ENCODE assay signal across 17 cellular contexts in genomic region chr15:31468911-31469800, GRCh38.
DNase-seq lines count a peak whose midpoint lies in the region; ATAC-seq and TF ChIP-seq lines count a peak whose summit lies in the region.
"Had no signal": no experiment of that assay in that cellular context is flagged by ENCODE, and none has a peak within 500 bp of the region (broad histone marks: within the 10 kb centered on the region; RNA-seq: fewer than 3 reads in every experiment).

No MANE protein-coding gene starts in this region.

- peaks cover 25% of the 10 kb centered on the region for H3K4me1 Mint-ChIP-seq in activated CD8-positive, alpha-beta memory T cell treated with anti-CD3 and anti-CD28 coated beads, Interleukin-2, amount 10 ng/mL, durations not matched to agents 7 days and 5 days
- peaks cover 31 to 37% of the 10 kb centered on the region in 2 donors for H3K4me1 Mint-ChIP-seq in natural killer cell treated with Interleukin-12 subunit alpha and Interleukin-12 subunit beta and Interleukin-15 and Interleukin-18, amount 100 ng/mL, for 72 hours (ENCODE audit: low read depth in 2 of 2)
- H3K4me1 Mint-ChIP-seq in natural killer cell = peaks cover 37 to 40% of the 10 kb centered on the region in 2 donors
- H3K4me1 Mint-ChIP-seq in stimulated activated effector memory CD8-positive, alpha-beta T cell treated with anti-CD3 and anti-CD28 coated beads, Interleukin-12 subunit alpha, Interleukin-12 subunit beta, amount 100 ng/mL, for 72 hours = peaks cover 43% of the 10 kb centered on the region

- H2AK5ac ChIP-seq in neuronal stem cell (ENCODE audit: low read depth, low read length) = peak overlapping the region; percentile 8

- no peak overlapping the region for H3K4me3 ChIP-seq in neuronal stem cell (ENCODE audit: low read length in 2 of 2)
- H3K4me3 ChIP-seq: PC-9 had no signal

- H4K91ac ChIP-seq in neuronal stem cell (ENCODE audit: low read depth, low read length, poor library complexity) = no peak overlapping the region

- H3K18ac ChIP-seq in neuronal stem cell (ENCODE audit: low read length) = peak overlapping the region; percentile 26

- no peaks in the 10 kb centered on the region for H3K36me3 Mint-ChIP-seq in activated CD8-positive, alpha-beta memory T cell treated with anti-CD3 and anti-CD28 coated beads, Interleukin-2, amount 10 ng/mL, durations not matched to agents 7 days and 5 days
- no peaks in the 10 kb centered on the region for H3K36me3 Mint-ChIP-seq in natural killer cell treated with Interleukin-12 subunit alpha and Interleukin-12 subunit beta and Interleukin-15 and Interleukin-18, amount 100 ng/mL, for 72 hours
- H3K36me3 Mint-ChIP-seq in natural killer cell = no peaks in the 10 kb centered on the region
- H3K36me3 Mint-ChIP-seq in stimulated activated effector memory CD8-positive, alpha-beta T cell treated with anti-CD3 and anti-CD28 coated beads, Interleukin-12 subunit alpha, Interleukin-12 subunit beta, amount 100 ng/mL, for 72 hours = peaks cover 5% of the 10 kb centered on the region

- H3K4me1 ChIP-seq in neuronal stem cell (ENCODE audit: control insufficient read depth in 2 of 2, insufficient read depth in 1 of 2, low read depth in 1 of 2, low read length in 2 of 2) = peaks cover 2% of the 10 kb centered on the region in 2 donors

- H3K14ac ChIP-seq in neuronal stem cell (ENCODE audit: low read length) = no peak overlapping the region

- no peaks in the 10 kb centered on the region for H3K79me1 ChIP-seq in neuronal stem cell (ENCODE audit: low read depth, low read length)

- H3K23ac ChIP-seq in neuronal stem cell (ENCODE audit: low read depth, low read length, poor library complexity) = peak overlapping the region; percentile 14

- DNase-seq in activated CD8-positive, alpha-beta memory T cell treated with anti-CD3 and anti-CD28 coated beads, Interleukin-2, amount 50 U/mL, for 48 hours = peak; percentile 23
- no peak for DNase-seq in activated CD8-positive, alpha-beta memory T cell treated with anti-CD3 and anti-CD28 coated beads, Interleukin-2, amount 10 ng/mL, durations not matched to agents 7 days and 5 days
- DNase-seq in natural killer cell treated with Interleukin-12 subunit alpha and Interleukin-12 subunit beta and Interleukin-15 and Interleukin-18, amount 100 ng/mL, for 72 hours (ENCODE audit: low spot score) = peak; percentile 56
- DNase-seq in natural killer cell (no peak), neuronal stem cell (ENCODE audit: low spot score) (no peak), NCI-H187 treated with DMSO at 0.1 percent for 48 hours (lab: John Stamatoyannopoulos, UW) (no peak), putamen (ENCODE audit: low spot score) (no peak)
- DNase-seq in stimulated activated effector memory CD8-positive, alpha-beta T cell treated with anti-CD3 and anti-CD28 coated beads, Interleukin-12 subunit alpha, Interleukin-12 subunit beta, amount 100 ng/mL, for 72 hours (ENCODE audit: low spot score in 2 of 2) = no peak
- DNase-seq: Calu3, DMS79 treated with DMSO at 0.1 percent for 48 hours, NCI-H1048, NCI-H1417, NCI-H1694, NCI-H2081, NCI-H2227 treated with DMSO at 0.1 percent for 48 hours, NCI-H526 treated with DMSO at 0.1 percent for 48 hours, PC-9 had no signal

- no peaks in the 10 kb centered on the region for H3K36me3 ChIP-seq in neuronal stem cell (replicated peaks in 1 of 2; ENCODE audit: control insufficient read depth in 2 of 2, insufficient read depth in 2 of 2, low read length in 2 of 2)

- H3K9ac ChIP-seq in neuronal stem cell (ENCODE audit: low read depth, low read length, poor library complexity) = no peak overlapping the region

- CTCF ChIA-PET in activated CD8-positive, alpha-beta memory T cell treated with anti-CD3 and anti-CD28 coated beads, Interleukin-2, amount 10 ng/mL, durations not matched to agents 7 days and 5 days (lab: Charles Lee) = interaction anchor here (7.9 kb wide), 1 partner anchor 19 kb away, joined by 65 read pairs; no protein-coding TSS in a partner anchor

- no peak overlapping the region for H2BK120ac ChIP-seq in neuronal stem cell (ENCODE audit: low read depth, low read length)

- no peak for ATAC-seq in activated CD8-positive, alpha-beta memory T cell treated with anti-CD3 and anti-CD28 coated beads, Interleukin-2, amount 10 ng/mL, durations not matched to agents 7 days and 5 days
- ATAC-seq in natural killer cell treated with Interleukin-12 subunit alpha and Interleukin-12 subunit beta and Interleukin-15 and Interleukin-18, amount 100 ng/mL, for 72 hours = no peak
- no peak for ATAC-seq in natural killer cell
- no peak for ATAC-seq in stimulated activated effector memory CD8-positive, alpha-beta T cell treated with anti-CD3 and anti-CD28 coated beads, Interleukin-12 subunit alpha, Interleukin-12 subunit beta, amount 100 ng/mL, for 72 hours

- no peak overlapping the region for H3K27ac Mint-ChIP-seq in activated CD8-positive, alpha-beta memory T cell treated with anti-CD3 and anti-CD28 coated beads, Interleukin-2, amount 10 ng/mL, durations not matched to agents 7 days and 5 days
- H3K27ac Mint-ChIP-seq in natural killer cell treated with Interleukin-12 subunit alpha and Interleukin-12 subunit beta and Interleukin-15 and Interleukin-18, amount 100 ng/mL, for 72 hours = no peak overlapping the region
- no peak overlapping the region for H3K27ac Mint-ChIP-seq in natural killer cell
- H3K27ac Mint-ChIP-seq in stimulated activated effector memory CD8-positive, alpha-beta T cell treated with anti-CD3 and anti-CD28 coated beads, Interleukin-12 subunit alpha, Interleukin-12 subunit beta, amount 100 ng/mL, for 72 hours = no peak overlapping the region

- no peak overlapping the region for H2BK12ac ChIP-seq in neuronal stem cell (ENCODE audit: low read length)

- no peaks in the 10 kb centered on the region for H3K27me3 Mint-ChIP-seq in activated CD8-positive, alpha-beta memory T cell treated with anti-CD3 and anti-CD28 coated beads, Interleukin-2, amount 10 ng/mL, durations not matched to agents 7 days and 5 days
- no peaks in the 10 kb centered on the region for H3K27me3 Mint-ChIP-seq in natural killer cell treated with Interleukin-12 subunit alpha and Interleukin-12 subunit beta and Interleukin-15 and Interleukin-18, amount 100 ng/mL, for 72 hours
- H3K27me3 Mint-ChIP-seq in natural killer cell (ENCODE audit: low read depth in 2 of 2) = peaks cover 0 to 2% of the 10 kb centered on the region in 2 donors

- no peak overlapping the region for H2AFZ ChIP-seq in neuronal stem cell (ENCODE audit: low read length)
- H2AFZ ChIP-seq: PC-9 had no signal

- no peak overlapping the region for H2BK15ac ChIP-seq in neuronal stem cell (ENCODE audit: low read length)

- H2BK5ac ChIP-seq in neuronal stem cell (ENCODE audit: low read length) = no peak overlapping the region

- no peaks in the 10 kb centered on the region for H3K9me3 Mint-ChIP-seq in activated CD8-positive, alpha-beta memory T cell treated with anti-CD3 and anti-CD28 coated beads, Interleukin-2, amount 10 ng/mL, durations not matched to agents 7 days and 5 days (ENCODE audit: low read depth)
- H3K9me3 Mint-ChIP-seq in natural killer cell treated with Interleukin-12 subunit alpha and Interleukin-12 subunit beta and Interleukin-15 and Interleukin-18, amount 100 ng/mL, for 72 hours = no peaks in the 10 kb centered on the region
- no peaks in the 10 kb centered on the region for H3K9me3 Mint-ChIP-seq in natural killer cell
- no peaks in the 10 kb centered on the region for H3K9me3 Mint-ChIP-seq in stimulated activated effector memory CD8-positive, alpha-beta T cell treated with anti-CD3 and anti-CD28 coated beads, Interleukin-12 subunit alpha, Interleukin-12 subunit beta, amount 100 ng/mL, for 72 hours

- WGBS in neuronal stem cell (ENCODE audit: extremely low coverage in 2 of 2, insufficient read length in 2 of 2, insufficient replicate concordance in 1 of 2), 2 donors = no CpG with 5 or more reads among the region's 24 CpGs

- no peak overlapping the region for H3K4ac ChIP-seq in neuronal stem cell (ENCODE audit: low read length)

- no peak overlapping the region for H3K27ac ChIP-seq in neuronal stem cell (replicated peaks; ENCODE audit: low read length)
- H3K27ac ChIP-seq: PC-9 had no signal

- peaks cover 0 to 2% (median 0%) of the 10 kb centered on the region in 3 experiments for H3K27me3 ChIP-seq in neuronal stem cell (ENCODE audit: control insufficient read depth in 3 of 3, insufficient read depth in 3 of 3, low read depth in 1 of 3, low read length in 3 of 3)

- no peak overlapping the region for H4K8ac ChIP-seq in neuronal stem cell (ENCODE audit: low read depth, low read length)

- H3K4me3 Mint-ChIP-seq in activated CD8-positive, alpha-beta memory T cell treated with anti-CD3 and anti-CD28 coated beads, Interleukin-2, amount 10 ng/mL, durations not matched to agents 7 days and 5 days = no peak overlapping the region
- no peak overlapping the region for H3K4me3 Mint-ChIP-seq in natural killer cell treated with Interleukin-12 subunit alpha and Interleukin-12 subunit beta and Interleukin-15 and Interleukin-18, amount 100 ng/mL, for 72 hours
- H3K4me3 Mint-ChIP-seq in natural killer cell = no peak overlapping the region
- H3K4me3 Mint-ChIP-seq in stimulated activated effector memory CD8-positive, alpha-beta T cell treated with anti-CD3 and anti-CD28 coated beads, Interleukin-12 subunit alpha, Interleukin-12 subunit beta, amount 100 ng/mL, for 72 hours = no peak overlapping the region

- intact Hi-C loops in natural killer cell (cut with micrococcal nuclease) = no loop called here

- H3K4me2 ChIP-seq in neuronal stem cell (ENCODE audit: insufficient read depth, low read length, poor library complexity, severe bottlenecking) = no peak overlapping the region
- H3K4me2 ChIP-seq: PC-9 had no signal

- TF ChIP-seq CTCF in natural killer cell (IDR thresholded peaks at IDR 0.05) = no peak

- H3K9me3 ChIP-seq in neuronal stem cell (replicated peaks in 1 of 2; ENCODE audit: control insufficient read depth in 2 of 2, insufficient read depth in 1 of 2, low read depth in 1 of 2, low read length in 2 of 2) = no peaks in the 10 kb centered on the region

Comparison
In these comparisons a context has a peak if more than half of its experiments do, and no peak if none do; other contexts are left out.
1. DNase-seq: peak in activated CD8-positive, alpha-beta memory T cell treated with anti-CD3 and anti-CD28 coated beads, Interleukin-2, amount 50 U/mL, for 48 hours (single experiment) and natural killer cell treated with Interleukin-12 subunit alpha and Interleukin-12 subunit beta and Interleukin-15 and Interleukin-18, amount 100 ng/mL, for 72 hours (single experiment); none in activated CD8-positive, alpha-beta memory T cell treated with anti-CD3 and anti-CD28 coated beads, Interleukin-2, amount 10 ng/mL, durations not matched to agents 7 days and 5 days (single experiment), natural killer cell (single experiment), neuronal stem cell (single experiment), NCI-H187 treated with DMSO at 0.1 percent for 48 hours (single experiment), putamen (single experiment) and stimulated activated effector memory CD8-positive, alpha-beta T cell treated with anti-CD3 and anti-CD28 coated beads, Interleukin-12 subunit alpha, Interleukin-12 subunit beta, amount 100 ng/mL, for 72 hours (0 of 2).